2 cellular contexts compared by ENCODE assay signal in genomic region chr7:5310822-5311405, GRCh38.
A peak's percentile ranks its signal among the peaks of the same experiment; 100 is the strongest.
TF ChIP-seq lines count a peak whose summit lies in the region.

No MANE protein-coding gene starts in this region.

TF ChIP-seq in HepG2, 621 proteins besides CTCF, POLR2A, EP300 and RAD21:
- TF ChIP-seq KLF11 (CRISPR knock-in tag; IDR thresholded peaks at IDR 0.05) (no peak), SKIL (CRISPR knock-in tag; IDR thresholded peaks at IDR 0.05; ENCODE audit: borderline replicate concordance) (0 out of 2 replicates have a peak, but pooled peaks have one; percentile 21), ZNF616 (CRISPR knock-in tag; IDR thresholded peaks at IDR 0.05; ENCODE audit: low read depth) (no peak), RELA (CRISPR knock-in tag; IDR thresholded peaks at IDR 0.05) (no peak), ZFP91 (CRISPR knock-in tag; IDR thresholded peaks at IDR 0.05; ENCODE audit: borderline replicate concordance) (no peak), CREB1 (IDR thresholded peaks at IDR 0.05) (no peak), CREB1 (CRISPR knock-in tag; IDR thresholded peaks at IDR 0.05) (no peak), CREM (IDR thresholded peaks at IDR 0.05) (no peak), CREM (CRISPR knock-in tag; IDR thresholded peaks at IDR 0.05) (no peak), ZNF678 (CRISPR knock-in tag; IDR thresholded peaks at IDR 0.05) (no peak), ZBTB49 (CRISPR knock-in tag; IDR thresholded peaks at IDR 0.05; ENCODE audit: borderline replicate concordance) (no peak)
- TF ChIP-seq, protein P1, sequence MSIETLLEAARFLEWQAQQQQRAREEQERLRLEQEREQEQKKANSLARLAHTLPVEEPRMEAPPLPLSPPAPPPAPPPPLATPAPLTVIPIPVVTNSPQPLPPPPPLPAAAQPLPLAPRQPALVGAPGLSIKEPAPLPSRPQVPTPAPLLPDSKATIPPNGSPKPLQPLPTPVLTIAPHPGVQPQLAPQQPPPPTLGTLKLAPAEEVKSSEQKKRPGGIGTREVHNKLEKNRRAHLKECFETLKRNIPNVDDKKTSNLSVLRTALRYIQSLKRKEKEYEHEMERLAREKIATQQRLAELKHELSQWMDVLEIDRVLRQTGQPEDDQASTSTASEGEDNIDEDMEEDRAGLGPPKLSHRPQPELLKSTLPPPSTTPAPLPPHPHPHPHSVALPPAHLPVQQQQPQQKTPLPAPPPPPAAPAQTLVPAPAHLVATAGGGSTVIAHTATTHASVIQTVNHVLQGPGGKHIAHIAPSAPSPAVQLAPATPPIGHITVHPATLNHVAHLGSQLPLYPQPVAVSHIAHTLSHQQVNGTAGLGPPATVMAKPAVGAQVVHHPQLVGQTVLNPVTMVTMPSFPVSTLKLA (IDR thresholded peaks at IDR 0.05), result peak; percentile 38; the same call in 1 of the 2 replicates
TF ChIP-seq in HepG2: peak in this region for 2.

TF ChIP-seq in K562, 482 proteins besides CTCF, POLR2A, EP300 and RAD21:
- no peak for TF ChIP-seq ZNF444 (CRISPR knock-in tag; IDR thresholded peaks at IDR 0.05)
- TF ChIP-seq GTF2E2 (tag; IDR thresholded peaks at IDR 0.05), result no peak
- TF ChIP-seq ZNF655 (CRISPR knock-in tag; IDR thresholded peaks at IDR 0.05), result no peak
- TF ChIP-seq KDM1A (IDR thresholded peaks at IDR 0.05), result peak in 1 of 2 experiments; percentile 91; a peak in 1 of 4 replicates
- TF ChIP-seq, protein P2, sequence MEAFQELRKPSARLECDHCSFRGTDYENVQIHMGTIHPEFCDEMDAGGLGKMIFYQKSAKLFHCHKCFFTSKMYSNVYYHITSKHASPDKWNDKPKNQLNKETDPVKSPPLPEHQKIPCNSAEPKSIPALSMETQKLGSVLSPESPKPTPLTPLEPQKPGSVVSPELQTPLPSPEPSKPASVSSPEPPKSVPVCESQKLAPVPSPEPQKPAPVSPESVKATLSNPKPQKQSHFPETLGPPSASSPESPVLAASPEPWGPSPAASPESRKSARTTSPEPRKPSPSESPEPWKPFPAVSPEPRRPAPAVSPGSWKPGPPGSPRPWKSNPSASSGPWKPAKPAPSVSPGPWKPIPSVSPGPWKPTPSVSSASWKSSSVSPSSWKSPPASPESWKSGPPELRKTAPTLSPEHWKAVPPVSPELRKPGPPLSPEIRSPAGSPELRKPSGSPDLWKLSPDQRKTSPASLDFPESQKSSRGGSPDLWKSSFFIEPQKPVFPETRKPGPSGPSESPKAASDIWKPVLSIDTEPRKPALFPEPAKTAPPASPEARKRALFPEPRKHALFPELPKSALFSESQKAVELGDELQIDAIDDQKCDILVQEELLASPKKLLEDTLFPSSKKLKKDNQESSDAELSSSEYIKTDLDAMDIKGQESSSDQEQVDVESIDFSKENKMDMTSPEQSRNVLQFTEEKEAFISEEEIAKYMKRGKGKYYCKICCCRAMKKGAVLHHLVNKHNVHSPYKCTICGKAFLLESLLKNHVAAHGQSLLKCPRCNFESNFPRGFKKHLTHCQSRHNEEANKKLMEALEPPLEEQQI (IDR thresholded peaks at IDR 0.05), result no peak
- no peak for TF ChIP-seq PRDM10 (IDR thresholded peaks at IDR 0.05; ENCODE audit: partially characterized antibody)
- TF ChIP-seq ZNF584 (CRISPR knock-in tag; IDR thresholded peaks at IDR 0.05; ENCODE audit: low read depth), result no peak
- TF ChIP-seq IRF2 (CRISPR knock-in tag; IDR thresholded peaks at IDR 0.05), result peak; percentile 76; the same call in 1 of the 2 replicates
- no peak for TF ChIP-seq ZNF224 (CRISPR knock-in tag; IDR thresholded peaks at IDR 0.05)
- TF ChIP-seq ZNF143 (CRISPR knock-in tag; IDR thresholded peaks at IDR 0.05), result 0 out of 2 replicates have a peak, but pooled peaks have one; percentile 23
